Comparison of ENCODE assay signal across 34 cellular contexts in genomic region chr22:44194569-44194968, GRCh38. TPM values are rescaled to one million over a fixed set of nuclear protein-coding genes. Genes with fewer than 3 reads are reported as not detected.
"Had no signal": no experiment of that assay in that cellular context is flagged by ENCODE, and none has a peak within 500 bp of the region (broad histone marks: within the 10 kb centered on the region; RNA-seq: fewer than 3 reads in every experiment).

No MANE protein-coding gene starts in this region.

- H3K9me3 ChIP-seq: ascending aorta, colonic mucosa, gastrocnemius medialis, left ventricle myocardium inferior, mucosa of descending colon, ovary, thyroid gland, upper lobe of left lung, vagina had no signal

- H3K27me3 Mint-ChIP-seq: stimulated activated naive CD8-positive, alpha-beta T cell treated with anti-CD3 and anti-CD28 coated beads, Interleukin-15, amount 100 ng/mL, for 72 hours had no signal

- H3K4me3 Mint-ChIP-seq: brain; stimulated activated naive CD8-positive, alpha-beta T cell treated with anti-CD3 and anti-CD28 coated beads, Interleukin-15, amount 100 ng/mL, for 72 hours had no signal

- H3K27ac Mint-ChIP-seq: brain; progenitor cell of endocrine pancreas; stimulated activated naive CD8-positive, alpha-beta T cell treated with anti-CD3 and anti-CD28 coated beads, Interleukin-15, amount 100 ng/mL, for 72 hours had no signal

- H3K4me1 ChIP-seq: ascending aorta, colonic mucosa, gastrocnemius medialis, left ventricle myocardium inferior, thyroid gland, vagina had no signal

- H3K27ac ChIP-seq: ascending aorta, cardiac muscle cell, colonic mucosa, dorsolateral prefrontal cortex, gastrocnemius medialis, left ventricle myocardium inferior, ovary, skin epidermis, thyroid gland, upper lobe of left lung, vagina, VCaP had no signal

- H3K27me3 ChIP-seq: ascending aorta, cardiac muscle cell, colonic mucosa, ovary, thyroid gland, upper lobe of left lung, vagina had no signal

- H3K36me3 ChIP-seq: ascending aorta, cardiac muscle cell, colonic mucosa, gastrocnemius medialis, left ventricle myocardium inferior, ovary, thyroid gland, vagina had no signal

- H3K4me3 ChIP-seq: ascending aorta, cardiac muscle cell, colonic mucosa, dorsolateral prefrontal cortex, gastrocnemius medialis, left ventricle myocardium inferior, mucosa of descending colon, ovary, skin epidermis, thyroid gland, upper lobe of left lung, vagina had no signal

- DNase-seq: activated CD4-positive, alpha-beta T cell treated with anti-CD3 and anti-CD28 coated beads for 48 hours; activated CD4-positive, alpha-beta T cell treated with anti-CD3 and anti-CD28 coated beads, Interleukin-2, amount 50 U/mL, for 48 hours; activated CD8-positive, alpha-beta memory T cell treated with anti-CD3 and anti-CD28 coated beads for 24 hours; activated effector memory CD4-positive, alpha-beta T cell treated with anti-CD3 and anti-CD28 coated beads, Interleukin-2, amount 50 U/mL, for 16 hours; activated naive CD4-positive, alpha-beta T cell treated with anti-CD3 and anti-CD28 coated beads, Interleukin-2, amount 50 U/mL, for 16 hours; cerebellar nuclear complex; colonic mucosa; effector memory CD4-positive, alpha-beta T cell; erythroblast; gastrocnemius medialis; glutamatergic neuron; left ventricle myocardium inferior; mucosa of descending colon; ovary; stimulated activated CD4-positive, alpha-beta T cell treated with anti-CD3 and anti-CD28 coated beads, Interleukin-12 subunit alpha, Interleukin-12 subunit beta, amount 100 ng/mL, for 4 hours; stimulated activated CD4-positive, alpha-beta T cell treated with anti-CD3 and anti-CD28 coated beads, Interleukin-4, amount 100 ng/mL, for 1 hour; stimulated activated naive CD8-positive, alpha-beta T cell treated with anti-CD3 and anti-CD28 coated beads, Interleukin-15, amount 100 ng/mL, for 72 hours; substantia nigra; T-helper 1 cell; thyroid gland; upper lobe of left lung had no signal

- H3K36me3 Mint-ChIP-seq: brain had no signal

- ATAC-seq: activated CD4-positive, CD25-positive, alpha-beta regulatory T cell treated with anti-CD3 and anti-CD28 coated beads, Interleukin-2, amount 50 U/mL, for 24 hours; gastrocnemius medialis; mucosa of descending colon; sciatic nerve; stimulated activated naive CD8-positive, alpha-beta T cell treated with anti-CD3 and anti-CD28 coated beads, Interleukin-15, amount 100 ng/mL, for 72 hours had no signal

RNA-seq across cellular contexts. Expression of gene PARVG, which starts 13.8 kb away (rescaled TPM):
- total RNA-seq: lung microvascular endothelial cell, progenitor cell of endocrine pancreas, renal cortical epithelial cell had no signal
- polyA plus RNA-seq: cardiac muscle cell, neural cell had no signal
